In genomic region chr3:182713743-182714517, GRCh38 we compare ENCODE assay signal across 8 cellular contexts.
DNase-seq lines count a peak whose midpoint lies in the region; ATAC-seq lines count a peak whose summit lies in the region.

No MANE protein-coding gene starts in this region.

- ATAC-seq in GM19397 (IDR thresholded peaks at IDR 0.05; ENCODE audit: unreplicated experiment), result peak; percentile 35
- peak; percentile 28 for ATAC-seq in HG03521 (IDR thresholded peaks at IDR 0.05; ENCODE audit: unreplicated experiment)

- peak; percentile 87 for DNase-seq in DMS 273 (lab: John Stamatoyannopoulos, UW; ENCODE audit: unreplicated experiment)
- DNase-seq in NCI-H524 (lab: John Stamatoyannopoulos, UW), result peak; percentile 55 to 81
- DNase-seq in astrocyte of the hippocampus (ENCODE audit: low read depth, low spot score), result peak; percentile 72
- peak; percentile 85 for DNase-seq in iris pigment epithelial cell (ENCODE audit: low read depth)
- peak; percentile 50 for DNase-seq in stromal cell of bone marrow (ENCODE audit: low read depth)
- no peak for DNase-seq in mesenteric fat pad (ENCODE audit: low spot score)
